Comparison of ENCODE assay signal across 9 cellular contexts in genomic region chr10:29681700-29682444, GRCh38. TPM values are rescaled to one million over a fixed set of nuclear protein-coding genes. Genes with fewer than 3 reads are reported as not detected.
DNase-seq lines count a peak whose midpoint lies in the region; ATAC-seq, FAIRE-seq and TF ChIP-seq lines count a peak whose summit lies in the region.
"Had no signal": no experiment of that assay in that cellular context is flagged by ENCODE, and none has a peak within 500 bp of the region (broad histone marks: within the 10 kb centered on the region; RNA-seq: fewer than 3 reads in every experiment).

No MANE protein-coding gene starts in this region.

- H3K27ac ChIP-seq in liver (ENCODE audit: low read depth in 1 of 2, low read length in 2 of 2) (peak overlapping the region in 1 of 2 donors; percentile 28), HepG2 (ENCODE audit: extremely low read length, insufficient read depth, low read length) (no peak overlapping the region), lower lobe of right lung (peak overlapping the region; percentile 53), testis (no peak overlapping the region), colonic mucosa (no peak overlapping the region), foreskin keratinocyte (no peak overlapping the region)
- H3K27ac ChIP-seq: parathyroid adenoma had no signal

- WGBS in liver, result 79% methylated on average over 9 of the region's 9 CpGs
- WGBS in HepG2 (ENCODE audit: low lambda C conversion rate), result 99% methylated on average over 9 of the region's 9 CpGs
- WGBS in testis, 2 donors, result 79 to 80% methylated on average over 9 of the region's 9 CpGs

- in situ Hi-C loops in HepG2 (cut with HindIII; ENCODE audit: extremely low pct_ligation_motif_present, low pct_unique_long_range_greater_than_20kb), result no loop called here

- no peak overlapping the region for H2AFZ ChIP-seq in HepG2 (ENCODE audit: low read length)
- H2AFZ ChIP-seq: parathyroid adenoma had no signal

- no peak for TF ChIP-seq CTCF in liver (IDR thresholded peaks at IDR 0.05; ENCODE audit: low read depth, low read length, missing input control)
- TF ChIP-seq CTCF in HepG2 (CRISPR knock-in tag; IDR thresholded peaks at IDR 0.05), result no peak
- TF ChIP-seq CTCF in lower lobe of right lung (IDR thresholded peaks at IDR 0.05), result no peak
- no peak for TF ChIP-seq CTCF in testis (IDR thresholded peaks at IDR 0.05)
- TF ChIP-seq CTCF in colonic mucosa (IDR thresholded peaks at IDR 0.05), result no peak
- no peak for TF ChIP-seq CTCF in foreskin keratinocyte (conservative IDR thresholded peaks at IDR 0.05)

- no peaks in the 10 kb centered on the region for H3K27me3 ChIP-seq in liver (ENCODE audit: control insufficient read depth in 4 of 4, insufficient read depth in 4 of 4, low read length in 3 of 4)
- H3K27me3 ChIP-seq in HepG2 (ENCODE audit: control insufficient read depth in 1 of 2, insufficient read depth in 2 of 2, low read length in 2 of 2), result no peaks in the 10 kb centered on the region
- H3K27me3 ChIP-seq in lower lobe of right lung (ENCODE audit: low read depth), result no peaks in the 10 kb centered on the region
- H3K27me3 ChIP-seq in testis, result no peaks in the 10 kb centered on the region
- H3K27me3 ChIP-seq in colonic mucosa, result no peaks in the 10 kb centered on the region
- H3K27me3 ChIP-seq in foreskin keratinocyte, result no peaks in the 10 kb centered on the region

- DNase-seq in HepG2 (ENCODE audit: low spot score) (no peak), lower lobe of right lung (peak; percentile 79), testis (no peak), colonic mucosa (no peak), foreskin keratinocyte (no peak)
- DNase-seq in activated CD8-positive, alpha-beta memory T cell treated with anti-CD3 and anti-CD28 coated beads, Interleukin-2, amount 50 U/mL, for 4 hours, result peak; percentile 26
- DNase-seq in NK-92 treated with Interleukin-12 subunit alpha and Interleukin-12 subunit beta, amount 100 ng/mL, for 24 hours (lab: John Stamatoyannopoulos, UW), result no peak

- no peaks in the 10 kb centered on the region for H3K79me2 ChIP-seq in HepG2 (ENCODE audit: insufficient read depth, low read length)

- H3K4me3 ChIP-seq in liver (ENCODE audit: low read depth in 1 of 3, low read length in 3 of 3), result no peak overlapping the region
- no peak overlapping the region for H3K4me3 ChIP-seq in HepG2 (replicated peaks in 1 of 3; ENCODE audit: insufficient read depth in 1 of 3, low read depth in 2 of 3, low read length in 3 of 3)
- no peak overlapping the region for H3K4me3 ChIP-seq in lower lobe of right lung
- no peak overlapping the region for H3K4me3 ChIP-seq in testis
- H3K4me3 ChIP-seq in colonic mucosa, result no peak overlapping the region

- no peak for ATAC-seq in HepG2
- peak; percentile 92 to 96 for ATAC-seq in lower lobe of right lung
- ATAC-seq in foreskin keratinocyte, result no peak

- no peak overlapping the region for H3K9ac ChIP-seq in liver (ENCODE audit: low read depth in 1 of 2, low read length in 2 of 2)
- H3K9ac ChIP-seq in HepG2 (ENCODE audit: insufficient read depth, low read depth, low read length), result no peak overlapping the region
- no peak overlapping the region for H3K9ac ChIP-seq in colonic mucosa (ENCODE audit: low read depth in 2 of 2, low read length in 2 of 2)
- H3K9ac ChIP-seq: parathyroid adenoma had no signal

- peaks cover 0 to 22% (median 10%) of the 10 kb centered on the region in 4 donors for H3K36me3 ChIP-seq in liver (ENCODE audit: control insufficient read depth in 4 of 4, insufficient read depth in 3 of 4, low read depth in 1 of 4, low read length in 3 of 4)
- H3K36me3 ChIP-seq in HepG2 (replicated peaks in 1 of 2; ENCODE audit: control insufficient read depth in 1 of 2, insufficient read depth in 2 of 2, low read length in 2 of 2), result peaks cover 0 to 10% of the 10 kb centered on the region in 2 experiments; a peak in 2 of 5 replicates
- H3K36me3 ChIP-seq in lower lobe of right lung, result peaks cover 32% of the 10 kb centered on the region
- no peaks in the 10 kb centered on the region for H3K36me3 ChIP-seq in testis (ENCODE audit: low read depth, missing control alignments)
- H3K36me3 ChIP-seq in colonic mucosa, result no peaks in the 10 kb centered on the region

- no peak overlapping the region for H3K4me2 ChIP-seq in HepG2 (ENCODE audit: low read depth, low read length)

- CTCF ChIA-PET in HepG2 (lab: Yijun Ruan, JAX; ENCODE audit: low intra/inter-chr PET ratio, low total read pairs), result no interaction called here

- no TSS peak for BruUV-seq in HepG2 (replicated peaks; lab: Mats Ljungman, UMichigan)

- POLR2A ChIA-PET in HepG2 (lab: Yijun Ruan, JAX), result no interaction called here

- no peaks in the 10 kb centered on the region for H4K20me1 ChIP-seq in HepG2 (ENCODE audit: insufficient read depth, low read length)

- no peak for FAIRE-seq in HepG2 (lab: Jason Lieb, UNC)

- no peaks in the 10 kb centered on the region for H3K4me1 ChIP-seq in liver (ENCODE audit: control insufficient read depth in 4 of 4, insufficient read depth in 4 of 4, low read length in 3 of 4)
- H3K4me1 ChIP-seq in HepG2 (ENCODE audit: insufficient read depth, low read length), result no peaks in the 10 kb centered on the region
- H3K4me1 ChIP-seq in lower lobe of right lung, result peaks cover 15% of the 10 kb centered on the region
- H3K4me1 ChIP-seq in testis, result no peaks in the 10 kb centered on the region
- H3K4me1 ChIP-seq in colonic mucosa, result peaks cover 5% of the 10 kb centered on the region
- H3K4me1 ChIP-seq in foreskin keratinocyte, result peaks cover 5% of the 10 kb centered on the region

- no peak for TF ChIP-seq EP300 in HepG2 (IDR thresholded peaks at IDR 0.05; ENCODE audit: low read depth in 2 of 2, low read length in 2 of 2)
- TF ChIP-seq EP300 in HepG2 (CRISPR knock-in tag; IDR thresholded peaks at IDR 0.05; ENCODE audit: borderline replicate concordance), result no peak

- H3K9me3 ChIP-seq in liver (ENCODE audit: control insufficient read depth in 4 of 4, low read length in 3 of 4) (no peaks in the 10 kb centered on the region), HepG2 (ENCODE audit: low read length) (peaks cover 3% of the 10 kb centered on the region; the same call in 1 of the 2 replicates), lower lobe of right lung (no peaks in the 10 kb centered on the region), testis (no peaks in the 10 kb centered on the region), colonic mucosa (no peaks in the 10 kb centered on the region)

- TF ChIP-seq RAD21 in liver (IDR thresholded peaks at IDR 0.05) (no peak), HepG2 (CRISPR knock-in tag; IDR thresholded peaks at IDR 0.05) (no peak)

- TF ChIP-seq POLR2A in HepG2 (IDR thresholded peaks at IDR 0.05; ENCODE audit: insufficient read depth in 1 of 2, low read depth in 2 of 2, low read length in 2 of 2), result no peak
- no peak for TF ChIP-seq POLR2A in testis (IDR thresholded peaks at IDR 0.05)

- intact Hi-C loops in HepG2 (cut with micrococcal nuclease; ENCODE audit: unreplicated experiment), result no loop called here
- intact Hi-C loops in lower lobe of right lung (cut with DNase I), result no loop called here
- intact Hi-C loops in testis (cut with DNase I; ENCODE audit: low total_unique reads), result no loop called here
- intact Hi-C loops in colonic mucosa (cut with DNase I), result no loop called here

TF ChIP-seq in liver, 16 proteins besides CTCF, POLR2A, EP300 and RAD21 (continues in another document):
- no peak for TF ChIP-seq HNF4G (IDR thresholded peaks at IDR 0.05)

TF ChIP-seq in HepG2, 621 proteins besides CTCF, POLR2A, EP300 and RAD21 (continues in another document):
- TF ChIP-seq ZMYM2 (CRISPR knock-in tag; IDR thresholded peaks at IDR 0.05) (no peak), CCDC6 (CRISPR knock-in tag; IDR thresholded peaks at IDR 0.05) (no peak), ZNF17 (CRISPR knock-in tag; IDR thresholded peaks at IDR 0.05) (no peak)

RNA-seq across cellular contexts. Expression of gene SVIL, which starts 47.1 kb away (rescaled TPM):
- 10 to 100 TPM in 1 of 2 donors, 1 to 10 TPM in 1; 7.8 to 26.0 TPM for total RNA-seq in liver
- 10 to 100 TPM in 1 of 2 donors, 1 to 10 TPM in 1; 3.1 to 11.0 TPM for polyA plus RNA-seq in liver
- total RNA-seq in HepG2 (2016; rRNA removed; fragmentation: Illumina TruSeq; extraction: Trizol), result 4.8 and 12.1 TPM in 2 replicates
- total RNA-seq in HepG2 (2016; cell fraction: cytosol; rRNA removed; fragmentation: Illumina TruSeq; extraction: Trizol; ENCODE audit: low read depth), result 0.97 and 1.0 TPM in 2 replicates
- 3.3 and 10.0 TPM in 2 replicates for total RNA-seq in HepG2 (2016; cell fraction: insoluble cytoplasmic fraction; rRNA removed; fragmentation: Illumina TruSeq; extraction: Trizol)
- 1.7 and 3.2 TPM in 2 replicates for total RNA-seq in HepG2 (2016; cell fraction: membrane; rRNA removed; fragmentation: Illumina TruSeq; extraction: Trizol)
- 20.3 and 24.1 TPM in 2 replicates for total RNA-seq in HepG2 (2016; cell fraction: nucleus; rRNA removed; fragmentation: Illumina TruSeq; extraction: Trizol)
- 3.8 and 3.9 TPM in 2 replicates for polyA plus RNA-seq in HepG2 (2011; rRNA removed)
- polyA plus RNA-seq in HepG2 (2011; cell fraction: cytosol; rRNA removed), result 2.1 and 2.3 TPM in 2 replicates
- 14.8 and 16.4 TPM in 2 replicates for polyA plus RNA-seq in HepG2 (2011; cell fraction: nucleus; rRNA removed)
- polyA plus RNA-seq in HepG2 (2012), result 4.0 and 4.8 TPM in 2 replicates
- polyA plus RNA-seq in HepG2 (2016; cell fraction: cytosol; fragmentation: Illumina TruSeq; extraction: Trizol; ENCODE audit: low read depth), result 0.19 and 0.84 TPM in 2 replicates
- polyA plus RNA-seq in HepG2 (2016; cell fraction: insoluble cytoplasmic fraction; fragmentation: Illumina TruSeq; extraction: Trizol; ENCODE audit: low read depth), result 2.5 and 3.2 TPM in 2 replicates
- 0.45 and 0.66 TPM in 2 replicates for polyA plus RNA-seq in HepG2 (2016; cell fraction: membrane; fragmentation: Illumina TruSeq; extraction: Trizol; ENCODE audit: low read depth)
- polyA plus RNA-seq in HepG2 (2016; cell fraction: nucleus; fragmentation: Illumina TruSeq; extraction: Trizol; ENCODE audit: insufficient read depth, low read depth), result 13.7 TPM in 2 replicates
- polyA minus RNA-seq in HepG2 (2011; rRNA and poly(A)+ RNA removed; ENCODE audit: low replicate concordance), result 7.7 and 11.4 TPM in 2 replicates
- 4.8 and 7.2 TPM in 2 replicates for polyA minus RNA-seq in HepG2 (2011; cell fraction: cytosol; rRNA and poly(A)+ RNA removed)
- polyA minus RNA-seq in HepG2 (2011; cell fraction: nucleus; rRNA and poly(A)+ RNA removed), result 30.3 and 30.4 TPM in 2 replicates
- 118 TPM for total RNA-seq in lower lobe of right lung
- 10 to 100 TPM; 63.1 to 67.6 TPM for total RNA-seq in testis
- polyA plus RNA-seq in testis (ENCODE audit: insufficient read depth, low read depth, low replicate concordance), result 44.7 TPM
- total RNA-seq in colonic mucosa, result 100 to 1,000 TPM in 1 of 2 donors, 10 to 100 TPM in 1; 62.6 to 132 TPM
- total RNA-seq in foreskin keratinocyte, result 26.9 and 27.1 TPM in 2 replicates
- polyA plus RNA-seq in foreskin keratinocyte, result 4.8 and 4.9 TPM in 2 replicates

Comparison
In these comparisons a context has a peak if more than half of its experiments do, and no peak if none do; other contexts are left out.
1. ATAC-seq: peak in lower lobe of right lung (2 of 2); none in HepG2 (single experiment) and foreskin keratinocyte (single experiment).
2. DNase-seq: peak in activated CD8-positive, alpha-beta memory T cell treated with anti-CD3 and anti-CD28 coated beads, Interleukin-2, amount 50 U/mL, for 4 hours (single experiment) and lower lobe of right lung (single experiment); none in HepG2 (single experiment), testis (single experiment), colonic mucosa (single experiment), foreskin keratinocyte (0 of 2) and NK-92 treated with Interleukin-12 subunit alpha and Interleukin-12 subunit beta, amount 100 ng/mL, for 24 hours (single experiment).